8 cellular contexts compared by ENCODE assay signal in the genomic region with DNA sequence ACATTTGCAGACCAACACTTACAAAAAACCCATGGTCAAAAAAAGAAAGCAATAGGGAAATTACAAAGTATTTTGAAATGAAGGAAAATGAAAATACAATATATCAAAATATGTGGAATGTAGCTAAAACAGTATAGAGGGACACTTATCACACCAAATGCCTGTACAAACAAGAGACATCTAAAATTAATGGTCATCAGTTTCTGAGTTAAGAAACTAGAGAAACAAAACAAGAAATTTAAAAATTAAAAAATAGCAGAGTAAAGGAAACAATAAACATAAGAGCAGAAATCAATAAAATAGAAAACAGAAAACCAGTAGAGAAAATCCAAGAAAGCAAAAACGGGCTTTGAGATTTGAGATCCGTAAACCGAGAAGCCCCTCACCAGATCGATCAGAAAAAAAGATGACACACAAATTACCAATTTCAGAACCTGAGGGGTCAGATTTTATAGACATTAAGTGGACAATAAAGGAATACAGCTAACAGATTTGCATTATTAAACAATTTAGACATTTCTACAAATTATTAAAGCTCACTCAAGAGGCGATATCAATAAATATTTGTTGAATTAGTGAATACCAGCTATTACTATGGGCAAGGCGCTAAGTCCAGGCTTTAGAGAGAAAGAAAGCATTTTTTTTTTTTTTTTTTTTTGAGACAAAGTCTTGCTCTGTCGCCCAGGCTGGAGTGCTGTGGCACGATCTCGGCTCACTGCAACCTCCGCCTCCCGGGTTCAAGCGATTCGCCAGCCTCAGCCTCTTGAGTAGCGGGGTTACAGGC. TPM values are rescaled to one million over a fixed set of nuclear protein-coding genes. Genes with fewer than 3 reads are reported as not detected.
DNase-seq lines count a peak whose midpoint lies in the region; ATAC-seq and TF ChIP-seq lines count a peak whose summit lies in the region.

No MANE protein-coding gene starts in this region.

- TF ChIP-seq CTCF in brain (conservative IDR thresholded peaks at IDR 0.05) (no peak), transverse colon (IDR thresholded peaks at IDR 0.05) (no peak)

- intact Hi-C loops in transverse colon (cut with DNase I; ENCODE audit: low total_unique reads) = no loop called here

- H3K4me1 Mint-ChIP-seq in activated T-cell treated with anti-CD3 and anti-CD28 coated beads, Interleukin-2, amount 50 U/mL, for 72 hours (ENCODE audit: low read depth) = peaks cover 37% of the 10 kb centered on the region
- peaks cover 36% of the 10 kb centered on the region for H3K4me1 Mint-ChIP-seq in brain
- H3K4me1 Mint-ChIP-seq in memory B cell = peaks cover 8% of the 10 kb centered on the region

- 86 to 88% methylated on average over 14 of the region's 14 CpGs for WGBS in transverse colon (ENCODE audit: low coverage in 1 of 2), 2 donors

- H3K27ac Mint-ChIP-seq in activated T-cell treated with anti-CD3 and anti-CD28 coated beads, Interleukin-2, amount 50 U/mL, for 72 hours = peak overlapping the region; percentile 97
- peak overlapping the region; percentile 26 to 100 (median 99) for H3K27ac Mint-ChIP-seq in brain
- peak overlapping the region; percentile 99 for H3K27ac Mint-ChIP-seq in memory B cell

- no peak for TF ChIP-seq EP300 in transverse colon (IDR thresholded peaks at IDR 0.05; ENCODE audit: low read depth)

- in situ Hi-C loops in transverse colon (cut with MboI; ENCODE audit: low pct_ligation_motif_present in 1 of 4, low pct_unique_long_range_greater_than_20kb in 1 of 4, low sequenced_read_pairs in 3 of 4) = no loop called here

- peaks cover 2% of the 10 kb centered on the region in 2 donors for H3K9me3 Mint-ChIP-seq in activated T-cell treated with anti-CD3 and anti-CD28 coated beads, Interleukin-2, amount 50 U/mL, for 72 hours
- H3K9me3 Mint-ChIP-seq in brain = peaks cover 7 to 13% (median 9%) of the 10 kb centered on the region in 5 experiments
- H3K9me3 Mint-ChIP-seq in memory B cell = peaks cover 4% of the 10 kb centered on the region

- H3K4me3 Mint-ChIP-seq in activated T-cell treated with anti-CD3 and anti-CD28 coated beads, Interleukin-2, amount 50 U/mL, for 72 hours = peak overlapping the region; percentile 91 to 97
- H3K4me3 Mint-ChIP-seq in brain = peak overlapping the region; percentile 92 to 98 (median 98)
- H3K4me3 Mint-ChIP-seq in memory B cell = peak overlapping the region; percentile 96

- no peaks in the 10 kb centered on the region for H3K36me3 ChIP-seq in transverse colon

- peaks cover 8 to 32% of the 10 kb centered on the region in 2 donors for H3K36me3 Mint-ChIP-seq in activated T-cell treated with anti-CD3 and anti-CD28 coated beads, Interleukin-2, amount 50 U/mL, for 72 hours (ENCODE audit: insufficient read depth in 2 of 2)
- H3K36me3 Mint-ChIP-seq in brain (peaks cover 24% of the 10 kb centered on the region), memory B cell (peaks cover 8% of the 10 kb centered on the region)

- H3K9me3 ChIP-seq in transverse colon = no peaks in the 10 kb centered on the region

- peaks cover 0 to 30% (median 10%) of the 10 kb centered on the region in 4 donors for H3K4me1 ChIP-seq in transverse colon

- ATAC-seq in activated T-cell treated with anti-CD3 and anti-CD28 coated beads, Interleukin-2, amount 50 U/mL, for 72 hours (replicated peaks in 1 of 2) = no peak
- ATAC-seq in memory B cell (ENCODE audit: low read depth) = no peak
- no peak for ATAC-seq in HG03378 (IDR thresholded peaks at IDR 0.05; ENCODE audit: unreplicated experiment)

- H3K27ac ChIP-seq in transverse colon = peak overlapping the region; percentile 90 to 96 (median 93)

- no peaks in the 10 kb centered on the region for H3K27me3 ChIP-seq in transverse colon

- no peak for DNase-seq in activated T-cell treated with anti-CD3 and anti-CD28 coated beads, Interleukin-2, amount 50 U/mL, for 72 hours
- no peak for DNase-seq in activated T-cell treated with anti-CD3 and anti-CD28 coated beads, Interleukin-2, amount 50 U/mL, for 1 hour
- no peak for DNase-seq in memory B cell (ENCODE audit: low spot score in 2 of 2)
- no peak for DNase-seq in transverse colon
- no peak for DNase-seq in NK-92 (lab: John Stamatoyannopoulos, UW; ENCODE audit: unreplicated experiment)
- DNase-seq in activated CD4-positive, CD25-positive, alpha-beta regulatory T cell treated with anti-CD3 and anti-CD28 coated beads, Interleukin-2, amount 50 U/mL, for 72 hours = no peak

- H3K27me3 Mint-ChIP-seq in activated T-cell treated with anti-CD3 and anti-CD28 coated beads, Interleukin-2, amount 50 U/mL, for 72 hours (ENCODE audit: low read depth) = no peaks in the 10 kb centered on the region
- peaks cover 4% of the 10 kb centered on the region for H3K27me3 Mint-ChIP-seq in brain
- peaks cover 1% of the 10 kb centered on the region for H3K27me3 Mint-ChIP-seq in memory B cell

- peak overlapping the region in 3 of 4 donors; percentile 64 to 84 (median 84) for H3K4me3 ChIP-seq in transverse colon

- TF ChIP-seq POLR2A in transverse colon (IDR thresholded peaks at IDR 0.05) = no peak

RNA-seq across cellular contexts. Expression of gene TENT2, which starts 1.0 kb away (rescaled TPM):
- 100 to 1,000 TPM; 138 to 141 TPM for total RNA-seq in activated T-cell treated with anti-CD3 and anti-CD28 coated beads, Interleukin-2, amount 50 U/mL, for 72 hours
- polyA plus RNA-seq in brain (ENCODE audit: insufficient read depth, low read depth, low replicate concordance) = 4.7 TPM
- total RNA-seq in transverse colon = 10 to 100 TPM; 24.9 to 83.7 (median 63.6) TPM
